8 cellular contexts compared by ENCODE assay signal in genomic region chr2:9629222-9630000, GRCh38. TPM values are rescaled to one million over a fixed set of nuclear protein-coding genes. Genes with fewer than 3 reads are reported as not detected.
DNase-seq lines count a peak whose midpoint lies in the region; ATAC-seq lines count a peak whose summit lies in the region.

No MANE protein-coding gene starts in this region.

- ATAC-seq in GM19351 (IDR thresholded peaks at IDR 0.05; ENCODE audit: unreplicated experiment) (no peak), GM18519 (IDR thresholded peaks at IDR 0.05; ENCODE audit: low FRiP score, unreplicated experiment) (no peak)

- peak overlapping the region; percentile 93 to 95 for H3K27ac ChIP-seq in mucosa of rectum (ENCODE audit: low read depth in 2 of 2, low read length in 2 of 2)

- H3K9ac ChIP-seq in mucosa of rectum (ENCODE audit: low read depth in 1 of 2, low read length in 2 of 2) = peak overlapping the region; percentile 93 to 98

- no peaks in the 10 kb centered on the region for H3K9me3 ChIP-seq in mucosa of rectum (ENCODE audit: control insufficient read depth in 2 of 2, low read length in 2 of 2)

- no peaks in the 10 kb centered on the region for H3K27me3 ChIP-seq in mucosa of rectum (ENCODE audit: control insufficient read depth in 2 of 2, insufficient read depth in 2 of 2, low read length in 2 of 2)

- peak; percentile 19 for DNase-seq in G401 (ENCODE audit: low spot score)
- DNase-seq in NCI-H69 (lab: John Stamatoyannopoulos, UW) = peak; percentile 21
- peak; percentile 55 for DNase-seq in dedifferentiated amniotic fluid mesenchymal stem cell (ENCODE audit: extremely low spot score)
- no peak for DNase-seq in GOT3 (lab: John Stamatoyannopoulos, UW)
- DNase-seq in activated CD8-positive, alpha-beta memory T cell treated with anti-CD3 and anti-CD28 coated beads for 24 hours = no peak

- peaks cover 11% of the 10 kb centered on the region in 2 donors for H3K4me1 ChIP-seq in mucosa of rectum (ENCODE audit: control insufficient read depth in 2 of 2, insufficient read depth in 2 of 2, low read length in 2 of 2)

- peaks cover 3 to 4% of the 10 kb centered on the region in 2 donors for H3K36me3 ChIP-seq in mucosa of rectum (ENCODE audit: control insufficient read depth in 2 of 2, insufficient read depth in 2 of 2, low read length in 2 of 2)

- H3K4me3 ChIP-seq in mucosa of rectum (ENCODE audit: low read length in 2 of 2) = peak overlapping the region; percentile 92 to 94

- in situ Hi-C loops in G401 (cut with HindIII; ENCODE audit: low sequenced_read_pairs) = loop anchor here (5.0 kb wide), 1 partner anchor 33 kb away; no protein-coding TSS in a partner anchor

RNA-seq across cellular contexts. Expression of gene YWHAQ, which starts 1.4 kb away (rescaled TPM):
- total RNA-seq in G401 (2014; rRNA removed; shearing (Covaris generic)) = 426 and 560 TPM in 2 replicates

Comparison
In these comparisons a context has a peak if more than half of its experiments do, and no peak if none do; other contexts are left out.
1. DNase-seq: peak in G401 (single experiment), NCI-H69 (single experiment) and dedifferentiated amniotic fluid mesenchymal stem cell (single experiment); none in GOT3 (single experiment) and activated CD8-positive, alpha-beta memory T cell treated with anti-CD3 and anti-CD28 coated beads for 24 hours (single experiment).